In genomic region chr17:16148596-16148995, GRCh38 we compare ENCODE assay signal across 33 cellular contexts.
"Had no signal": no experiment of that assay in that cellular context is flagged by ENCODE, and none has a peak within 500 bp of the region (broad histone marks: within the 10 kb centered on the region; RNA-seq: fewer than 3 reads in every experiment).

No MANE protein-coding gene starts in this region.

- FAIRE-seq: astrocyte, endometrium had no signal

- DNase-seq: activated CD4-positive, alpha-beta memory T cell treated with anti-CD3 and anti-CD28 coated beads for 36 hours; activated CD4-positive, alpha-beta T cell treated with anti-CD3 and anti-CD28 coated beads for 36 hours; activated CD4-positive, alpha-beta T cell treated with anti-CD3 and anti-CD28 coated beads, Interleukin-2, amount 10 ng/mL, durations not matched to agents 24 days and 14 days; activated CD4-positive, CD25-positive, alpha-beta regulatory T cell; activated CD4-positive, CD25-positive, alpha-beta regulatory T cell treated with anti-CD3 and anti-CD28 coated beads, Interleukin-2, amount 50 U/mL, for 72 hours; activated CD8-positive, alpha-beta memory T cell treated with anti-CD3 and anti-CD28 coated beads, Interleukin-2, amount 10 ng/mL, durations not matched to agents 7 days and 5 days; activated CD8-positive, alpha-beta memory T cell treated with anti-CD3 and anti-CD28 coated beads, Interleukin-2, amount 50 U/mL, for 4 hours; activated CD8-positive, alpha-beta T cell treated with anti-CD3 and anti-CD28 coated beads, Interleukin-2, amount 10 ng/mL, durations not matched to agents 7 days and 5 days; activated gamma-delta T cell; activated naive CD4-positive, alpha-beta T cell; activated naive CD4-positive, alpha-beta T cell treated with anti-CD3 and anti-CD28 coated beads, Interleukin-2, amount 50 U/mL, for 16 hours; activated T-cell treated with anti-CD3 and anti-CD28 coated beads, Interleukin-2, amount 50 U/mL, for 1 hour; activated T-cell treated with anti-CD3 and anti-CD28 coated beads, Interleukin-2, amount 50 U/mL, for 48 hours; amniotic stem cell; anterior cingulate cortex; central memory CD4-positive, alpha-beta T cell; cerebellar nuclear complex; colonic mucosa; effector CD8-positive, alpha-beta T cell; foreskin fibroblast; gastrocnemius medialis; heart right ventricle; SW 1271; T-cell; T1000; WERI-Rb-1 had no signal

- H3K27ac Mint-ChIP-seq: activated CD4-positive, alpha-beta memory T cell treated with anti-CD3 and anti-CD28 coated beads for 36 hours; activated CD4-positive, alpha-beta T cell treated with anti-CD3 and anti-CD28 coated beads for 36 hours; activated CD8-positive, alpha-beta memory T cell treated with anti-CD3 and anti-CD28 coated beads, Interleukin-2, amount 10 ng/mL, durations not matched to agents 7 days and 5 days; activated CD8-positive, alpha-beta T cell treated with anti-CD3 and anti-CD28 coated beads, Interleukin-2, amount 10 ng/mL, durations not matched to agents 7 days and 5 days; activated naive CD8-positive, alpha-beta T cell; activated T-helper 1 cell treated with anti-CD3 and anti-CD28 coated beads, Interleukin-12 subunit alpha, Interleukin-12 subunit beta, Interleukin-2, Interleukin-4 antibody, amounts not matched to agents 30 ng/mL and 10 ng/mL and 1 ng/mL, durations not matched to agents 14 hours and 24 hours and 36 hours; T-cell; T-helper 1 cell treated with Interleukin-12 subunit alpha and Interleukin-12 subunit beta and Interleukin-4 antibody, amounts not matched to agents 30 μg/mL and 1 μg/mL, for 36 hours had no signal

- H3K4me1 Mint-ChIP-seq: activated CD4-positive, alpha-beta T cell treated with anti-CD3 and anti-CD28 coated beads for 36 hours; activated CD8-positive, alpha-beta memory T cell treated with anti-CD3 and anti-CD28 coated beads, Interleukin-2, amount 10 ng/mL, durations not matched to agents 7 days and 5 days; T-cell had no signal

- H3K9me3 ChIP-seq: colonic mucosa, gastrocnemius medialis, heart right ventricle had no signal

- H3K4me1 ChIP-seq: colonic mucosa, gastrocnemius medialis had no signal

- H3K4me3 Mint-ChIP-seq: activated CD4-positive, alpha-beta memory T cell treated with anti-CD3 and anti-CD28 coated beads for 36 hours; activated CD4-positive, alpha-beta T cell treated with anti-CD3 and anti-CD28 coated beads for 36 hours; activated CD4-positive, alpha-beta T cell treated with anti-CD3 and anti-CD28 coated beads, Interleukin-2, amount 10 ng/mL, durations not matched to agents 24 days and 14 days; activated CD8-positive, alpha-beta memory T cell treated with anti-CD3 and anti-CD28 coated beads, Interleukin-2, amount 10 ng/mL, durations not matched to agents 7 days and 5 days; activated CD8-positive, alpha-beta T cell treated with anti-CD3 and anti-CD28 coated beads, Interleukin-2, amount 10 ng/mL, durations not matched to agents 7 days and 5 days; activated naive CD8-positive, alpha-beta T cell; activated T-helper 1 cell treated with anti-CD3 and anti-CD28 coated beads, Interleukin-12 subunit alpha, Interleukin-12 subunit beta, Interleukin-2, Interleukin-4 antibody, amounts not matched to agents 30 ng/mL and 10 ng/mL and 1 ng/mL, durations not matched to agents 14 hours and 24 hours and 36 hours; T-cell; T-helper 1 cell treated with Interleukin-12 subunit alpha and Interleukin-12 subunit beta and Interleukin-4 antibody, amounts not matched to agents 30 μg/mL and 1 μg/mL, for 36 hours; T-helper 2 cell treated with Interferon-gamma antibody and Interleukin-4, amounts not matched to agents 5 μg/mL and 100 μg/mL, for 36 hours had no signal

- ATAC-seq: activated CD4-positive, alpha-beta T cell treated with anti-CD3 and anti-CD28 coated beads for 36 hours; activated CD8-positive, alpha-beta memory T cell treated with anti-CD3 and anti-CD28 coated beads, Interleukin-2, amount 10 ng/mL, durations not matched to agents 7 days and 5 days; activated CD8-positive, alpha-beta T cell treated with anti-CD3 and anti-CD28 coated beads, Interleukin-2, amount 10 ng/mL, durations not matched to agents 7 days and 5 days; esophagus mucosa; gastrocnemius medialis; heart right ventricle; T-cell had no signal

- H3K27me3 Mint-ChIP-seq: activated CD4-positive, alpha-beta memory T cell treated with anti-CD3 and anti-CD28 coated beads for 36 hours; activated CD4-positive, alpha-beta T cell treated with anti-CD3 and anti-CD28 coated beads for 36 hours; activated CD4-positive, alpha-beta T cell treated with anti-CD3 and anti-CD28 coated beads, Interleukin-2, amount 10 ng/mL, durations not matched to agents 24 days and 14 days; activated CD8-positive, alpha-beta memory T cell treated with anti-CD3 and anti-CD28 coated beads, Interleukin-2, amount 10 ng/mL, durations not matched to agents 7 days and 5 days; activated naive CD8-positive, alpha-beta T cell; T-cell had no signal

- H3K27ac ChIP-seq: colonic mucosa, gastrocnemius medialis, heart right ventricle, WERI-Rb-1 had no signal

- H3K27me3 ChIP-seq: colonic mucosa, gastrocnemius medialis, heart right ventricle had no signal

- H3K4me3 ChIP-seq: colonic mucosa, gastrocnemius medialis, heart right ventricle had no signal
